In the genomic region with DNA sequence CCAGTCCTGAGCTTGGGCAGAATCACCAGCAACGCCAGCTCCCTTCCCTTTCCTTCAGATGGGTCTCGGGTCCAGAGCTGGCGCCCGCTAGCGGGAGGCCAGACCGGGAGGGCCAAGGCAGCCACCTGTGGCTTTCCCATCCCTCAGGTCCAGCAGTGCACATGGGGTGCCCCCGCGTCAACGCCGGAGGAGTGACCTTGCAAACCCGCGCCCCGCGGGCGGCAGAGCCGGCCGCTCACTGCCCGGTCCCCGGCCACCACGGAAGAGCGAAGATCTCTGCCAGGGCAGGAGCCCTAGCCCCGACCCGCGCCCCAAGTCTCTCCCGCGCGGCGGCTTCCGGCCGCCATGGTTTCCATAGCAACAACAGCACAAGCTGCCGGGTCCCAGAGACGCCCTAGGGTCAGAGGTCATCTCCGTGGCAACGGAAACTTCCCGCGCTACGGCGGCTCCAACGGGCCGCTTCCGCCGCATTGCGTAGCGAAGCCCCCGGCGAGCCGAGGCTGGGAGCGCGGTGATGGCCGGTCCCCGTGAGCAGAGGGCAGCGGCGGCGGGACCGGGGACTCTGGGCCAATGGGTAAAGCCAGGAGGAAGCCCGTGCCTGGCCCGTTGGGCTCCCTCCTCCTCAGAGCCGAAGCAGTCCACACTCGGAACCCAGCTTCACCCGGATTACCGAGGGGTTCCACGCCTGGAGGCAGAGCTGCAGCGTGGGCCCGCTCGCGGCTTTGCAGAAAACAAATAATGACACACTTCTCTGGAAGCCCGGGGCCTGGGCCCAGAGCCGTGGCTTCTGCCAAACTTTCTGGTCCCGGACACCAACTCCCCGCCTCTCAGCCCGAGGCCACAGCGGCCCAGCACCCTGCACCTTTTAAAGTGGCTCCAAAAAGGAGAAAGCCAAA, we compare ENCODE assay signal across 1 cellular context.
TF ChIP-seq lines count a peak whose summit lies in the region.

No MANE protein-coding gene starts in this region.

TF ChIP-seq in A549, 52 proteins besides CTCF, POLR2A, EP300 and RAD21 (continued from another document):
- TF ChIP-seq, protein P1, sequence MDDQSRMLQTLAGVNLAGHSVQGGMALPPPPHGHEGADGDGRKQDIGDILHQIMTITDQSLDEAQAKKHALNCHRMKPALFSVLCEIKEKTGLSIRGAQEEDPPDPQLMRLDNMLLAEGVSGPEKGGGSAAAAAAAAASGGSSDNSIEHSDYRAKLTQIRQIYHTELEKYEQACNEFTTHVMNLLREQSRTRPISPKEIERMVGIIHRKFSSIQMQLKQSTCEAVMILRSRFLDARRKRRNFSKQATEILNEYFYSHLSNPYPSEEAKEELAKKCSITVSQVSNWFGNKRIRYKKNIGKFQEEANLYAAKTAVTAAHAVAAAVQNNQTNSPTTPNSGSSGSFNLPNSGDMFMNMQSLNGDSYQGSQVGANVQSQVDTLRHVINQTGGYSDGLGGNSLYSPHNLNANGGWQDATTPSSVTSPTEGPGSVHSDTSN (IDR thresholded peaks at IDR 0.05), result no peak
- TF ChIP-seq KDM5A (IDR thresholded peaks at IDR 0.05), result no peak
- no peak for TF ChIP-seq JUNB (IDR thresholded peaks at IDR 0.05)
- no peak for TF ChIP-seq FOSB (CRISPR knock-in tag; IDR thresholded peaks at IDR 0.05)
- TF ChIP-seq HDAC2 (IDR thresholded peaks at IDR 0.05), result no peak
- TF ChIP-seq ZFP36 (IDR thresholded peaks at IDR 0.05; ENCODE audit: borderline replicate concordance, partially characterized antibody), result no peak
- no peak for TF ChIP-seq FOSL2 (IDR thresholded peaks at IDR 0.05)
- TF ChIP-seq FOSL2 (CRISPR knock-in tag; IDR thresholded peaks at IDR 0.05), result no peak
- TF ChIP-seq CHD4 (IDR thresholded peaks at IDR 0.05; ENCODE audit: borderline replicate concordance), result no peak
- no peak for TF ChIP-seq KDM1A (IDR thresholded peaks at IDR 0.05; ENCODE audit: low read depth)
